In genomic region chr20:25338112-25339023, GRCh38 we compare ENCODE assay signal across 18 cellular contexts. TPM values are rescaled to one million over a fixed set of nuclear protein-coding genes. Genes with fewer than 3 reads are reported as not detected.
A peak's percentile ranks its signal among the peaks of the same experiment; 100 is the strongest.
DNase-seq lines count a peak whose midpoint lies in the region; ATAC-seq and TF ChIP-seq lines count a peak whose summit lies in the region.
"Had no signal": no experiment of that assay in that cellular context is flagged by ENCODE, and none has a peak within 500 bp of the region (broad histone marks: within the 10 kb centered on the region; RNA-seq: fewer than 3 reads in every experiment).

No MANE protein-coding gene starts in this region.

- peak overlapping the region; percentile 38 for H3K27ac ChIP-seq in C4-2B
- no peak overlapping the region for H3K27ac ChIP-seq in gastrocnemius medialis

- H3K4me3 ChIP-seq in LNCaP clone FGC (ENCODE audit: low read depth, low read length) (no peak overlapping the region), gastrocnemius medialis (no peak overlapping the region)
- H3K4me3 ChIP-seq: MG63 had no signal

- no peaks in the 10 kb centered on the region for H3K4me1 ChIP-seq in gastrocnemius medialis

- H3K27ac Mint-ChIP-seq in dendritic cell treated with granulocyte-macrophage colony-stimulating factor and Interleukin-4, amounts not matched to agents 40 ng/mL and 50 ng/mL, for 4 days, result peak overlapping the region; percentile 65
- H3K27ac Mint-ChIP-seq in neural crest cell (ENCODE audit: unreplicated experiment), result peak overlapping the region; percentile 76
- H3K27ac Mint-ChIP-seq: activated CD4-positive, alpha-beta memory T cell treated with anti-CD3 and anti-CD28 coated beads, Interleukin-2, amount 10 ng/mL, durations not matched to agents 7 days and 5 days had no signal

- intact Hi-C loops in dendritic cell treated with granulocyte-macrophage colony-stimulating factor and Interleukin-4, amounts not matched to agents 40 ng/mL and 50 ng/mL, for 4 days (cut with micrococcal nuclease), result no loop called here
- intact Hi-C loops in gastrocnemius medialis (cut with DNase I; ENCODE audit: low total_unique reads), result no loop called here

- peaks cover 39% of the 10 kb centered on the region for H3K36me3 Mint-ChIP-seq in dendritic cell treated with granulocyte-macrophage colony-stimulating factor and Interleukin-4, amounts not matched to agents 40 ng/mL and 50 ng/mL, for 4 days (ENCODE audit: low read depth)
- peaks cover 8% of the 10 kb centered on the region for H3K36me3 Mint-ChIP-seq in neural crest cell (ENCODE audit: low read depth)

- H3K9me3 ChIP-seq in gastrocnemius medialis, result no peaks in the 10 kb centered on the region
- H3K9me3 ChIP-seq: MG63 had no signal

- no peaks in the 10 kb centered on the region for H3K27me3 ChIP-seq in gastrocnemius medialis
- H3K27me3 ChIP-seq: MG63 had no signal

- H3K4me3 Mint-ChIP-seq in dendritic cell treated with granulocyte-macrophage colony-stimulating factor and Interleukin-4, amounts not matched to agents 40 ng/mL and 50 ng/mL, for 4 days, result no peak overlapping the region
- H3K4me3 Mint-ChIP-seq in neural crest cell, result no peak overlapping the region
- H3K4me3 Mint-ChIP-seq: activated CD4-positive, alpha-beta memory T cell treated with anti-CD3 and anti-CD28 coated beads, Interleukin-2, amount 10 ng/mL, durations not matched to agents 7 days and 5 days; activated T-cell treated with anti-CD3 and anti-CD28 coated beads, Interleukin-2, amount 50 U/mL, for 4 hours had no signal

- in situ Hi-C loops in gastrocnemius medialis (cut with MboI; ENCODE audit: low sequenced_read_pairs in 4 of 4), result no loop called here

- no peak for TF ChIP-seq POLR2A in gastrocnemius medialis (IDR thresholded peaks at IDR 0.05)

- TF ChIP-seq CTCF in C4-2B (conservative IDR thresholded peaks at IDR 0.05) (no peak), LNCaP clone FGC (IDR thresholded peaks at IDR 0.05; ENCODE audit: control insufficient read depth, extremely low read depth, insufficient read depth) (peak; percentile 13; the same call in 1 of the 2 replicates), neural crest cell (conservative IDR thresholded peaks at IDR 0.05) (no peak), gastrocnemius medialis (IDR thresholded peaks at IDR 0.05 in 4 of 5, conservative IDR thresholded peaks at IDR 0.05 in 1 of 5) (no peak)

- H3K36me3 ChIP-seq in gastrocnemius medialis, result no peaks in the 10 kb centered on the region
- H3K36me3 ChIP-seq: MG63 had no signal

- ATAC-seq in GM19455 (IDR thresholded peaks at IDR 0.05; ENCODE audit: unreplicated experiment), result no peak
- no peak for ATAC-seq in gastrocnemius medialis
- no peak for ATAC-seq in HG02759 (IDR thresholded peaks at IDR 0.05; ENCODE audit: unreplicated experiment)
- ATAC-seq: activated T-cell treated with anti-CD3 and anti-CD28 coated beads, Interleukin-2, amount 50 U/mL, for 4 hours had no signal

- DNase-seq in LNCaP clone FGC (ENCODE audit: low read depth) (no peak), neural crest cell (ENCODE audit: low read depth, low spot score) (no peak), NCI-H2196 treated with DMSO at 0.1 percent for 48 hours (lab: John Stamatoyannopoulos, UW; ENCODE audit: unreplicated experiment) (no peak), gastrocnemius medialis (no peak)
- DNase-seq: activated CD4-positive, alpha-beta memory T cell treated with anti-CD3 and anti-CD28 coated beads, Interleukin-2, amount 10 ng/mL, durations not matched to agents 7 days and 5 days; activated T-cell treated with anti-CD3 and anti-CD28 coated beads, Interleukin-2, amount 50 U/mL, for 4 hours; effector memory CD4-positive, alpha-beta T cell; GF-D8; left cardiac atrium; MG63; NCI-H187 treated with DMSO at 0.1 percent for 48 hours; NCI-H524; posterior cingulate gyrus; stimulated activated naive CD4-positive, alpha-beta T cell treated with Interleukin-2 at 50 U/mL for 16 hours had no signal

- H3K27me3 Mint-ChIP-seq in dendritic cell treated with granulocyte-macrophage colony-stimulating factor and Interleukin-4, amounts not matched to agents 40 ng/mL and 50 ng/mL, for 4 days, result no peaks in the 10 kb centered on the region
- H3K27me3 Mint-ChIP-seq in neural crest cell (ENCODE audit: low read depth), result no peaks in the 10 kb centered on the region
- H3K27me3 Mint-ChIP-seq: activated CD4-positive, alpha-beta memory T cell treated with anti-CD3 and anti-CD28 coated beads, Interleukin-2, amount 10 ng/mL, durations not matched to agents 7 days and 5 days had no signal

- no peaks in the 10 kb centered on the region for H3K9me3 Mint-ChIP-seq in dendritic cell treated with granulocyte-macrophage colony-stimulating factor and Interleukin-4, amounts not matched to agents 40 ng/mL and 50 ng/mL, for 4 days
- H3K9me3 Mint-ChIP-seq in neural crest cell, result no peaks in the 10 kb centered on the region
- H3K9me3 Mint-ChIP-seq: activated T-cell treated with anti-CD3 and anti-CD28 coated beads, Interleukin-2, amount 50 U/mL, for 4 hours had no signal

- H3K4me1 Mint-ChIP-seq in dendritic cell treated with granulocyte-macrophage colony-stimulating factor and Interleukin-4, amounts not matched to agents 40 ng/mL and 50 ng/mL, for 4 days (ENCODE audit: low read depth), result peaks cover 29% of the 10 kb centered on the region
- no peaks in the 10 kb centered on the region for H3K4me1 Mint-ChIP-seq in neural crest cell

RNA-seq across cellular contexts. Expression of gene ABHD12, which starts 52.3 kb away (rescaled TPM):
- total RNA-seq in neural crest cell (51.3 and 51.6 TPM in 2 replicates), gastrocnemius medialis (10 to 100 TPM; 11.9 to 18.4 (median 13.8) TPM)
